ENCODE assay signal across 25 cellular contexts in genomic region chr6:61887425-61887824, GRCh38.
DNase-seq lines count a peak whose midpoint lies in the region; ATAC-seq and TF ChIP-seq lines count a peak whose summit lies in the region.
"Had no signal": no experiment of that assay in that cellular context is flagged by ENCODE, and none has a peak within 500 bp of the region (broad histone marks: within the 10 kb centered on the region; RNA-seq: fewer than 3 reads in every experiment).

No MANE protein-coding gene starts in this region.

- intact Hi-C loops in left ventricle myocardium inferior (cut with micrococcal nuclease), result no loop called here

- no peak overlapping the region for H3K4me2 ChIP-seq in OCI-LY3 (ENCODE audit: low read length)

- peak overlapping the region; percentile 74 for H3K27ac ChIP-seq in cardiac muscle cell
- H3K27ac ChIP-seq in left ventricle myocardium inferior (replicated peaks), result no peak overlapping the region
- H3K27ac ChIP-seq in OCI-LY3 (ENCODE audit: low read length), result no peak overlapping the region
- no peak overlapping the region for H3K27ac ChIP-seq in iPS-20b (ENCODE audit: low read length)
- H3K27ac ChIP-seq: C4-2B, psoas muscle, SJSA1, suprapubic skin, uterus had no signal

- ATAC-seq in HG02938 (IDR thresholded peaks at IDR 0.05; ENCODE audit: unreplicated experiment) (no peak), HG03108 (IDR thresholded peaks at IDR 0.05; ENCODE audit: unreplicated experiment) (no peak)
- ATAC-seq: PC-3, psoas muscle had no signal

- H3K27me3 ChIP-seq in cardiac muscle cell (no peaks in the 10 kb centered on the region), left ventricle myocardium inferior (ENCODE audit: low read depth) (no peaks in the 10 kb centered on the region), OCI-LY3 (ENCODE audit: low read depth, low read length) (no peaks in the 10 kb centered on the region), iPS-20b (ENCODE audit: insufficient read depth, low read length) (no peaks in the 10 kb centered on the region)
- H3K27me3 ChIP-seq: SJSA1, suprapubic skin, uterus had no signal

- H3K36me3 ChIP-seq in cardiac muscle cell (no peaks in the 10 kb centered on the region), left ventricle myocardium inferior (no peaks in the 10 kb centered on the region), OCI-LY3 (replicated peaks; ENCODE audit: low read depth, low read length) (no peaks in the 10 kb centered on the region), iPS-20b (ENCODE audit: insufficient read depth, low read depth, low read length) (no peaks in the 10 kb centered on the region)
- H3K36me3 ChIP-seq: SJSA1, suprapubic skin, uterus had no signal

- H2AFZ ChIP-seq in OCI-LY3 (ENCODE audit: low read depth, low read length), result peak overlapping the region; percentile 68; the same call in 1 of the 2 replicates

- TF ChIP-seq CTCF in cardiac muscle cell (IDR thresholded peaks at IDR 0.05; ENCODE audit: low read depth, low read length), result no peak
- no peak for TF ChIP-seq CTCF in left ventricle myocardium inferior (IDR thresholded peaks at IDR 0.05; ENCODE audit: borderline replicate concordance)
- no peak for TF ChIP-seq CTCF in OCI-LY3 (IDR thresholded peaks at IDR 0.05; ENCODE audit: low read depth, low read length)

- no peak overlapping the region for H3K4me3 ChIP-seq in cardiac muscle cell
- no peak overlapping the region for H3K4me3 ChIP-seq in left ventricle myocardium inferior
- no peak overlapping the region for H3K4me3 ChIP-seq in OCI-LY3 (ENCODE audit: low read length)
- peak overlapping the region; percentile 9; the same call in 1 of the 2 replicates for H3K4me3 ChIP-seq in iPS-20b (ENCODE audit: low read length)
- H3K4me3 ChIP-seq: psoas muscle, SJSA1, suprapubic skin, uterus had no signal

- H3K4me1 ChIP-seq in cardiac muscle cell (ENCODE audit: low read depth), result peaks cover 24% of the 10 kb centered on the region
- no peaks in the 10 kb centered on the region for H3K4me1 ChIP-seq in left ventricle myocardium inferior
- H3K4me1 ChIP-seq in OCI-LY3 (ENCODE audit: low read length), result peaks cover 8% of the 10 kb centered on the region
- H3K4me1 ChIP-seq in iPS-20b (ENCODE audit: insufficient read depth, low read length), result peaks cover 31% of the 10 kb centered on the region; the same call in 1 of the 2 replicates
- H3K4me1 ChIP-seq: psoas muscle, SJSA1, suprapubic skin, uterus had no signal

- DNase-seq in cardiac muscle cell (ENCODE audit: low read depth in 1 of 2, low spot score in 1 of 2) (peak in 1 of 2 donors; percentile 10), left ventricle myocardium inferior (no peak), glomerular visceral epithelial cell (ENCODE audit: extremely low spot score) (no peak), nucleus accumbens (lab: John Stamatoyannopoulos, UW) (no peak)
- DNase-seq: ACHN; activated B cell treated with CpG ODN at 0.5 μM for 24 hours; activated CD4-positive, alpha-beta memory T cell treated with anti-CD3 and anti-CD28 coated beads, Interleukin-2, amount 10 ng/mL, durations not matched to agents 7 days and 5 days; activated naive CD4-positive, alpha-beta T cell treated with anti-CD3 and anti-CD28 coated beads, Interleukin-2, amount 50 U/mL, for 16 hours; activated T-cell treated with anti-CD3 and anti-CD28 coated beads, Interleukin-2, amount 50 U/mL, for 24 hours; DMS79; foreskin fibroblast; hypothalamus; KBM-7; kidney; NCI-H526; PC-3; psoas muscle; uterus had no signal

- H3K79me2 ChIP-seq in OCI-LY3 (ENCODE audit: low read length), result no peaks in the 10 kb centered on the region

- H4K20me1 ChIP-seq in OCI-LY3 (ENCODE audit: insufficient read depth, low read length), result no peaks in the 10 kb centered on the region

- no peak overlapping the region for H3K9ac ChIP-seq in OCI-LY3 (ENCODE audit: low read length)
- no peak overlapping the region for H3K9ac ChIP-seq in iPS-20b (ENCODE audit: low read depth, low read length)

- H3K9me3 ChIP-seq in cardiac muscle cell (ENCODE audit: low read depth), result no peaks in the 10 kb centered on the region
- H3K9me3 ChIP-seq in left ventricle myocardium inferior (replicated peaks), result peaks cover 8% of the 10 kb centered on the region
- H3K9me3 ChIP-seq in OCI-LY3 (ENCODE audit: insufficient read depth, low read length), result no peaks in the 10 kb centered on the region
- H3K9me3 ChIP-seq in iPS-20b (ENCODE audit: insufficient read depth, low read depth, low read length), result no peaks in the 10 kb centered on the region
- H3K9me3 ChIP-seq: psoas muscle, SJSA1, suprapubic skin, uterus had no signal
